26 cellular contexts compared by ENCODE assay signal in genomic region chr1:19121192-19121591, GRCh38.
DNase-seq lines count a peak whose midpoint lies in the region; ATAC-seq and TF ChIP-seq lines count a peak whose summit lies in the region.
"Had no signal": no experiment of that assay in that cellular context is flagged by ENCODE, and none has a peak within 500 bp of the region (broad histone marks: within the 10 kb centered on the region; RNA-seq: fewer than 3 reads in every experiment).

No MANE protein-coding gene starts in this region.

- H3K27ac Mint-ChIP-seq in activated naive CD8-positive, alpha-beta T cell treated with anti-CD3 and anti-CD28 coated beads, Interleukin-2, amount 50 U/mL, for 24 hours, result peak overlapping the region; percentile 20
- H3K27ac Mint-ChIP-seq in stimulated activated naive B cell treated with anti-CD40 and anti-IgM and Interleukin-4, amounts not matched to agents 10 μg/mL and 1 μg/mL and 100 μg/mL, for 72 hours, result peak overlapping the region; percentile 74
- H3K27ac Mint-ChIP-seq: activated CD8-positive, alpha-beta T cell treated with anti-CD3 and anti-CD28 coated beads for 36 hours; CD8-positive, alpha-beta T cell had no signal

- DNase-seq in HT-29 (ENCODE audit: low spot score) (peak; percentile 31), mucosa of descending colon (peak; percentile 78 to 85 (median 79)), left lung (no peak)
- DNase-seq in activated naive CD8-positive, alpha-beta T cell treated with anti-CD3 and anti-CD28 coated beads, Interleukin-2, amount 50 U/mL, for 24 hours, result no peak
- no peak for DNase-seq in stimulated activated naive B cell treated with anti-CD40 and anti-IgM and Interleukin-4, amounts not matched to agents 10 μg/mL and 1 μg/mL and 100 μg/mL, for 72 hours
- DNase-seq: activated CD8-positive, alpha-beta T cell treated with anti-CD3 and anti-CD28 coated beads for 36 hours; activated naive CD4-positive, alpha-beta T cell treated with Interleukin-2 at 50 U/mL for 16 hours; activated T-cell treated with anti-CD3 and anti-CD28 coated beads, Interleukin-2, amount 50 U/mL, for 1 hour; caudate nucleus; dermis blood vessel endothelial cell; GDM1; KBM-7; kidney; naive B cell; NCI-H1436; NCI-H510A; PC-3; retina; SHP77 had no signal

- no peak for ATAC-seq in activated naive CD8-positive, alpha-beta T cell treated with anti-CD3 and anti-CD28 coated beads, Interleukin-2, amount 50 U/mL, for 24 hours
- ATAC-seq in mucosa of descending colon (peak; percentile 95), left lung (no peak), SK-N-SH treated with all-trans-retinoic acid at 6 μM for 48 hours (no peak), GM19324 (IDR thresholded peaks at IDR 0.05; ENCODE audit: low FRiP score, unreplicated experiment) (no peak)
- no peak for ATAC-seq in stimulated activated naive B cell treated with anti-CD40 and anti-IgM and Interleukin-4, amounts not matched to agents 10 μg/mL and 1 μg/mL and 100 μg/mL, for 72 hours (replicated peaks)
- ATAC-seq: activated CD8-positive, alpha-beta T cell treated with anti-CD3 and anti-CD28 coated beads for 36 hours; CD8-positive, alpha-beta T cell; PC-3 had no signal

- no peaks in the 10 kb centered on the region for H3K9me3 Mint-ChIP-seq in activated naive CD8-positive, alpha-beta T cell treated with anti-CD3 and anti-CD28 coated beads, Interleukin-2, amount 50 U/mL, for 24 hours
- H3K9me3 Mint-ChIP-seq in stimulated activated naive B cell treated with anti-CD40 and anti-IgM and Interleukin-4, amounts not matched to agents 10 μg/mL and 1 μg/mL and 100 μg/mL, for 72 hours, result no peaks in the 10 kb centered on the region
- H3K9me3 Mint-ChIP-seq: activated CD8-positive, alpha-beta T cell treated with anti-CD3 and anti-CD28 coated beads for 36 hours; CD8-positive, alpha-beta T cell; naive B cell had no signal

- H3K4me3 ChIP-seq in mucosa of descending colon (no peak overlapping the region), left lung (no peak overlapping the region)
- H3K4me3 ChIP-seq: ascending aorta, smooth muscle cell, suprapubic skin had no signal

- no peak overlapping the region for H3K4me3 Mint-ChIP-seq in activated naive CD8-positive, alpha-beta T cell treated with anti-CD3 and anti-CD28 coated beads, Interleukin-2, amount 50 U/mL, for 24 hours
- H3K4me3 Mint-ChIP-seq in stimulated activated naive B cell treated with anti-CD40 and anti-IgM and Interleukin-4, amounts not matched to agents 10 μg/mL and 1 μg/mL and 100 μg/mL, for 72 hours, result no peak overlapping the region
- H3K4me3 Mint-ChIP-seq: activated CD8-positive, alpha-beta T cell treated with anti-CD3 and anti-CD28 coated beads for 36 hours; CD8-positive, alpha-beta T cell; naive B cell had no signal

- H3K27me3 Mint-ChIP-seq in activated naive CD8-positive, alpha-beta T cell treated with anti-CD3 and anti-CD28 coated beads, Interleukin-2, amount 50 U/mL, for 24 hours, result no peaks in the 10 kb centered on the region
- H3K27me3 Mint-ChIP-seq in stimulated activated naive B cell treated with anti-CD40 and anti-IgM and Interleukin-4, amounts not matched to agents 10 μg/mL and 1 μg/mL and 100 μg/mL, for 72 hours, result no peaks in the 10 kb centered on the region
- H3K27me3 Mint-ChIP-seq: activated CD8-positive, alpha-beta T cell treated with anti-CD3 and anti-CD28 coated beads for 36 hours; naive B cell had no signal

- H3K36me3 Mint-ChIP-seq in activated naive CD8-positive, alpha-beta T cell treated with anti-CD3 and anti-CD28 coated beads, Interleukin-2, amount 50 U/mL, for 24 hours (ENCODE audit: low read depth), result peaks cover 92% of the 10 kb centered on the region
- peaks cover 52 to 67% of the 10 kb centered on the region in 2 donors for H3K36me3 Mint-ChIP-seq in stimulated activated naive B cell treated with anti-CD40 and anti-IgM and Interleukin-4, amounts not matched to agents 10 μg/mL and 1 μg/mL and 100 μg/mL, for 72 hours

- H3K36me3 ChIP-seq in mucosa of descending colon (ENCODE audit: low read depth) (peaks cover 41% of the 10 kb centered on the region), left lung (peaks cover 6 to 100% of the 10 kb centered on the region in 2 donors)

- H3K4me1 ChIP-seq in mucosa of descending colon (ENCODE audit: low read depth), result peaks cover 9% of the 10 kb centered on the region
- peaks cover 0 to 13% of the 10 kb centered on the region in 2 donors for H3K4me1 ChIP-seq in left lung
- H3K4me1 ChIP-seq: ascending aorta, suprapubic skin had no signal

- TF ChIP-seq CTCF in mucosa of descending colon (IDR thresholded peaks at IDR 0.05) (no peak), left lung (IDR thresholded peaks at IDR 0.05) (no peak)

- peaks cover 28% of the 10 kb centered on the region for H3K4me1 Mint-ChIP-seq in activated naive CD8-positive, alpha-beta T cell treated with anti-CD3 and anti-CD28 coated beads, Interleukin-2, amount 50 U/mL, for 24 hours
- peaks cover 16 to 19% of the 10 kb centered on the region in 2 donors for H3K4me1 Mint-ChIP-seq in stimulated activated naive B cell treated with anti-CD40 and anti-IgM and Interleukin-4, amounts not matched to agents 10 μg/mL and 1 μg/mL and 100 μg/mL, for 72 hours

- H3K27me3 ChIP-seq in left lung, result no peaks in the 10 kb centered on the region
- H3K27me3 ChIP-seq: ascending aorta, suprapubic skin had no signal

- intact Hi-C loops in mucosa of descending colon (cut with DNase I, micrococcal nuclease), result no loop called here
- intact Hi-C loops in left lung (cut with DNase I), result no loop called here

- H3K9me3 ChIP-seq in mucosa of descending colon (no peaks in the 10 kb centered on the region), left lung (no peaks in the 10 kb centered on the region)
- H3K9me3 ChIP-seq: ascending aorta, suprapubic skin had no signal

- no peak overlapping the region for H3K27ac ChIP-seq in left lung
- H3K27ac ChIP-seq: ascending aorta, epithelial cell of prostate, suprapubic skin had no signal

TF ChIP-seq in SK-N-SH treated with all-trans-retinoic acid at 6 μM for 48 hours, 23 proteins besides CTCF, POLR2A, EP300 and RAD21:
- TF ChIP-seq ZNF8 (CRISPR knock-in tag; IDR thresholded peaks at IDR 0.05), result no peak
- TF ChIP-seq ZFP30 (CRISPR knock-in tag; IDR thresholded peaks at IDR 0.05), result no peak
- TF ChIP-seq CSDC2 (CRISPR knock-in tag; IDR thresholded peaks at IDR 0.05), result no peak
- TF ChIP-seq ESRRG (CRISPR knock-in tag; IDR thresholded peaks at IDR 0.05), result no peak
TF ChIP-seq in SK-N-SH treated with all-trans-retinoic acid at 6 μM for 48 hours: peak in this region for 0.

Comparison
In these comparisons a context has a peak if more than half of its experiments do, and no peak if none do; other contexts are left out.
1. DNase-seq: peak in HT-29 (single experiment) and mucosa of descending colon (3 of 3); none in activated naive CD8-positive, alpha-beta T cell treated with anti-CD3 and anti-CD28 coated beads, Interleukin-2, amount 50 U/mL, for 24 hours (single experiment), stimulated activated naive B cell treated with anti-CD40 and anti-IgM and Interleukin-4, amounts not matched to agents 10 μg/mL and 1 μg/mL and 100 μg/mL, for 72 hours (single experiment) and left lung (0 of 2).